8 cellular contexts compared by ENCODE assay signal in the genomic region with DNA sequence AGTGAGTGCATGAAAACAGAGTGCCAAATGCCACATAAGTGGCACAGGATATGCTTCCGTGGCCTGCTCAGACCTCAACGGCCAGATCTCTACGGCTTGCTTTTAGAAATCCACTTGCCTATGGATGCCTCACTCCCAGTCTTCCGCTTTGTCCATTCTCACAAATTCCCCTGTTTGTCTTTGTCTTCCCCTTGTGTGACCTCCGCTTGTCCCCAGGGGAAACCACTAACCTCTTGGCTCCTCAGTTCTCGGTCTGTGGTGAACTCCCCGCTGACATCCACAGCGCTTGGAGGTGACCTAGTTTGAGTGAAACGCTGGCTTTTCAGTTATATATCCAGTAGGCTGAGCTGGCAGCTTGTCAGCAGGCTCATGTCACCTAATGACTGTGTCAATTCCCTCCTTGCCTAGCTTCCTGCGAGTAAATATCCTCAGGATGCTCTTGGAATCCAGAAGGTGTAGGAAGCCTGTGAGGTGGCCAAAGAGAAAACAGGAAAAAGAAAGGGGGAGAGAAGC.
A peak's percentile ranks its signal among the peaks of the same experiment; 100 is the strongest.
DNase-seq lines count a peak whose midpoint lies in the region; ATAC-seq and TF ChIP-seq lines count a peak whose summit lies in the region.

No MANE protein-coding gene starts in this region.

- CTCF ChIA-PET in CD8-positive, alpha-beta memory T cell (lab: Charles Lee): interaction anchor here (1.4 kb wide), 1 partner anchor 13 kb away, joined by 5 read pairs; no protein-coding TSS in a partner anchor

- H3K27ac ChIP-seq in CD8-positive, alpha-beta memory T cell (ENCODE audit: low read depth, low read length): no peak overlapping the region
- H3K27ac ChIP-seq in tibial artery: no peak overlapping the region

- H3K4me3 ChIP-seq in CD8-positive, alpha-beta memory T cell (ENCODE audit: low read length): no peak overlapping the region
- H3K4me3 ChIP-seq in tibial artery: no peak overlapping the region
- H3K4me3 ChIP-seq in H7 (ENCODE audit: insufficient read depth, low read depth, low read length): no peak overlapping the region

- H3K4me1 ChIP-seq in CD8-positive, alpha-beta memory T cell (ENCODE audit: insufficient read depth, low read length): peaks cover 36% of the 10 kb centered on the region
- no peaks in the 10 kb centered on the region for H3K4me1 ChIP-seq in tibial artery

- ATAC-seq in GM21529 (IDR thresholded peaks at IDR 0.05; ENCODE audit: unreplicated experiment) (no peak), left lobe of liver (no peak)

- TF ChIP-seq CTCF in nephron (IDR thresholded peaks at IDR 0.05; ENCODE audit: unreplicated experiment in 3 of 3): no peak
- TF ChIP-seq CTCF in tibial artery (IDR thresholded peaks at IDR 0.05): no peak

- H3K4me1 Mint-ChIP-seq in CD8-positive, alpha-beta memory T cell: peaks cover 31 to 55% (median 44%) of the 10 kb centered on the region in 3 donors
- peaks cover 53% of the 10 kb centered on the region for H3K4me1 Mint-ChIP-seq in nephron

- POLR2A ChIA-PET in CD8-positive, alpha-beta memory T cell (lab: Charles Lee): no interaction called here

- H3K27ac Mint-ChIP-seq in CD8-positive, alpha-beta memory T cell: peak overlapping the region in 6 of 8 donors; percentile 22 to 90 (median 78)
- H3K27ac Mint-ChIP-seq in nephron: peak overlapping the region; percentile 40 to 64 (median 42)

- H3K9me3 Mint-ChIP-seq in CD8-positive, alpha-beta memory T cell: peaks cover 4 to 8% (median 6%) of the 10 kb centered on the region in 5 donors
- no peaks in the 10 kb centered on the region for H3K9me3 Mint-ChIP-seq in nephron

- H3K4me3 Mint-ChIP-seq in CD8-positive, alpha-beta memory T cell: peak overlapping the region; percentile 1 to 77 (median 69)
- peak overlapping the region in 1 of 3 experiments; percentile 31 for H3K4me3 Mint-ChIP-seq in nephron

- peak in 4 of 5 donors; percentile 11 to 61 (median 32) for DNase-seq in CD8-positive, alpha-beta memory T cell
- DNase-seq in RPMI7951 (ENCODE audit: low read depth) (peak; percentile 38), cerebellar cortex (ENCODE audit: low spot score) (peak; percentile 89), tibial artery (no peak), left lobe of liver (ENCODE audit: low spot score) (no peak), H7 (no peak)

- no peaks in the 10 kb centered on the region for H3K27me3 ChIP-seq in CD8-positive, alpha-beta memory T cell (ENCODE audit: insufficient read depth, low read length, poor library complexity, severe bottlenecking)
- H3K27me3 ChIP-seq in tibial artery (no peaks in the 10 kb centered on the region), H7 (ENCODE audit: control insufficient read depth, insufficient read depth, low read length) (no peaks in the 10 kb centered on the region)

- no peaks in the 10 kb centered on the region for H3K9me3 ChIP-seq in CD8-positive, alpha-beta memory T cell (ENCODE audit: low read length)
- no peaks in the 10 kb centered on the region for H3K9me3 ChIP-seq in tibial artery

- H3K36me3 Mint-ChIP-seq in CD8-positive, alpha-beta memory T cell: peaks cover 0 to 15% (median 0%) of the 10 kb centered on the region in 3 donors
- H3K36me3 Mint-ChIP-seq in nephron (ENCODE audit: low read depth): no peaks in the 10 kb centered on the region

- intact Hi-C loops in tibial artery (cut with DNase I; ENCODE audit: low total_unique reads): no loop called here

- no peaks in the 10 kb centered on the region for H3K36me3 ChIP-seq in CD8-positive, alpha-beta memory T cell (ENCODE audit: insufficient read depth, low read length)
- H3K36me3 ChIP-seq in tibial artery (no peaks in the 10 kb centered on the region), H7 (replicated peaks; ENCODE audit: control insufficient read depth, insufficient read depth, low read length) (no peaks in the 10 kb centered on the region)

- peaks cover 0 to 3% of the 10 kb centered on the region in 2 donors for H3K27me3 Mint-ChIP-seq in CD8-positive, alpha-beta memory T cell
- no peaks in the 10 kb centered on the region for H3K27me3 Mint-ChIP-seq in nephron (ENCODE audit: low read depth)

Comparison
In these comparisons a context has a peak if more than half of its experiments do, and no peak if none do; other contexts are left out.
1. DNase-seq: peak in CD8-positive, alpha-beta memory T cell (4 of 5), RPMI7951 (single experiment) and cerebellar cortex (single experiment); none in tibial artery (0 of 2), left lobe of liver (single experiment) and H7 (single experiment).